ENCODE assay signal across 8 cellular contexts in the genomic region with DNA sequence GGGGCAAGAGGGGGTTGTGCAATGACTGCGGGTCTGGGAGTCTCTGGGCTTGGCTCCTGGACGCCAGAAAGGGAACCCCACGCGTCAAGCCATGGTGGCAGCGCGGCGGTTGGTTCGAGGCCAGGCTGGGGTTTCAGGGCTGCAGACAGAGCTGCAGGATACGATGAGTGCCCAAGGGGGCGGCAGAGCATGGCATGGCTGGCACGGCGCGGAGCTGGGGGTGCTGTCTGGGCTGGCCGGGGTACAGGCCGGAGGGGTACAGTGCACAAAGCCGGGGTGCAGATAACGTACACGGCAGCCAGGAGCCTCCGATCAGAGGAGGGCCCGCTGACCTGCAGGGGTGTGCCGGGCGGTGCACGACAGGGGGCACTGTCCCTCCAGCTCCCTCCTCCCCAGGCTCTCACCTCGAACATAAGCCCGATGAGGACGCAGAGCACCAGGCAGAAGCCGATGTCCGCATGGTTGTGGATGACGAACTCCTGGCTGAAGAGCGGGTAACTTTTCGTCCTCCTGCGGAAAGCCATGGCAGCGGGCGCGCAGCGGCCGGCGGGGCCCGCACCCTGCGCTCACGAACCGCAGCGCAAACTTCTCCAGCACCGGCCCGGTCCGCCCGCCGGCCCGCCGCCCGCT. TPM values are rescaled to one million over a fixed set of nuclear protein-coding genes. Genes with fewer than 3 reads are reported as not detected.
DNase-seq lines count a peak whose midpoint lies in the region; ATAC-seq, FAIRE-seq and TF ChIP-seq lines count a peak whose summit lies in the region.

No MANE protein-coding gene starts in this region.

- in situ Hi-C loops in astrocyte of the spinal cord (cut with HindIII; ENCODE audit: low sequenced_read_pairs) = no loop called here

- H3K4me3 ChIP-seq in GM08714 (ENCODE audit: low read length) = peak overlapping the region; percentile 63; the same call in 1 of the 2 replicates
- H3K4me3 ChIP-seq in GM23338 = peak overlapping the region; percentile 78
- H3K4me3 ChIP-seq in astrocyte of the spinal cord (ENCODE audit: low read depth, low read length) = peak overlapping the region; percentile 87
- H3K4me3 ChIP-seq in small intestine (ENCODE audit: low read depth in 1 of 2, low read length in 2 of 2) = peak overlapping the region; percentile 69 to 84

- peak overlapping the region; percentile 88 for H3K4me3 Mint-ChIP-seq in GM23338
- peak overlapping the region; percentile 89 for H3K4me3 Mint-ChIP-seq in T-helper 1 cell treated with Interleukin-12 subunit alpha and Interleukin-12 subunit beta and Interleukin-4 antibody, amounts not matched to agents 30 μg/mL and 1 μg/mL, for 36 hours

- H3K36me3 Mint-ChIP-seq in GM23338 (ENCODE audit: low read depth) = no peaks in the 10 kb centered on the region; the same call in 2 of the 3 replicates
- peaks cover 5% of the 10 kb centered on the region for H3K36me3 Mint-ChIP-seq in T-helper 1 cell treated with Interleukin-12 subunit alpha and Interleukin-12 subunit beta and Interleukin-4 antibody, amounts not matched to agents 30 μg/mL and 1 μg/mL, for 36 hours (ENCODE audit: low read depth)

- no peaks in the 10 kb centered on the region; the same call in 1 of the 2 replicates for H4K20me1 ChIP-seq in GM23338 (replicated peaks; ENCODE audit: insufficient read depth)

- FAIRE-seq in small intestine (lab: Jason Lieb, UNC) = no peak

- peaks cover 9% of the 10 kb centered on the region for H3K27me3 Mint-ChIP-seq in GM23338 (ENCODE audit: insufficient read depth, low read depth, poor library complexity)
- H3K27me3 Mint-ChIP-seq in T-helper 1 cell treated with Interleukin-12 subunit alpha and Interleukin-12 subunit beta and Interleukin-4 antibody, amounts not matched to agents 30 μg/mL and 1 μg/mL, for 36 hours (ENCODE audit: low read depth) = peaks cover 23% of the 10 kb centered on the region

- H3K4me2 ChIP-seq in GM23338 = peak overlapping the region; percentile 89

- H3K9me3 ChIP-seq in small intestine (ENCODE audit: control insufficient read depth, low read depth) = no peaks in the 10 kb centered on the region

- peak; percentile 80 for DNase-seq in GM23338 (ENCODE audit: low spot score)
- DNase-seq in Kasumi-1 (lab: John Stamatoyannopoulos, UW) = peak; percentile 62 to 63
- peak; percentile 77 for DNase-seq in astrocyte of the spinal cord (ENCODE audit: low read depth, low spot score)
- peak; percentile 72 for DNase-seq in iPS-NIHi11 (ENCODE audit: low spot score)
- DNase-seq in small intestine = peak; percentile 76
- DNase-seq in NCI-H1048 (lab: John Stamatoyannopoulos, UW) = no peak

- H3K36me3 ChIP-seq in GM23338 (ENCODE audit: insufficient read depth) (no peaks in the 10 kb centered on the region), small intestine (ENCODE audit: control insufficient read depth in 2 of 2, insufficient read depth in 2 of 2, low read length in 2 of 2) (no peaks in the 10 kb centered on the region)

- H3K4me1 ChIP-seq in GM23338 (ENCODE audit: insufficient read depth) = peaks cover 47% of the 10 kb centered on the region
- H3K4me1 ChIP-seq in small intestine (ENCODE audit: control insufficient read depth in 2 of 2, insufficient read depth in 1 of 2, low read depth in 1 of 2, low read length in 1 of 2) = peaks cover 3 to 6% of the 10 kb centered on the region in 2 donors

- no peaks in the 10 kb centered on the region for H3K9me3 Mint-ChIP-seq in GM23338
- no peaks in the 10 kb centered on the region for H3K9me3 Mint-ChIP-seq in T-helper 1 cell treated with Interleukin-12 subunit alpha and Interleukin-12 subunit beta and Interleukin-4 antibody, amounts not matched to agents 30 μg/mL and 1 μg/mL, for 36 hours

- peaks cover 43% of the 10 kb centered on the region for H3K79me2 ChIP-seq in GM23338 (replicated peaks; ENCODE audit: insufficient read depth)

- 2 to 6% (median 5%) methylated on average over 29 to 51 of the region's 51 CpGs for WGBS in small intestine, 3 donors

- no peak overlapping the region; the same call in 1 of the 2 replicates for H3K27ac Mint-ChIP-seq in GM23338
- peak overlapping the region; percentile 76 for H3K27ac Mint-ChIP-seq in T-helper 1 cell treated with Interleukin-12 subunit alpha and Interleukin-12 subunit beta and Interleukin-4 antibody, amounts not matched to agents 30 μg/mL and 1 μg/mL, for 36 hours

- peaks cover 46% of the 10 kb centered on the region for H3K4me1 Mint-ChIP-seq in GM23338
- peaks cover 28% of the 10 kb centered on the region for H3K4me1 Mint-ChIP-seq in T-helper 1 cell treated with Interleukin-12 subunit alpha and Interleukin-12 subunit beta and Interleukin-4 antibody, amounts not matched to agents 30 μg/mL and 1 μg/mL, for 36 hours (ENCODE audit: low read depth)

- peak; percentile 64 for ATAC-seq in GM23338

- H3K27ac ChIP-seq in GM23338 (ENCODE audit: low read depth) = peak overlapping the region; percentile 85
- H3K27ac ChIP-seq in small intestine (ENCODE audit: low read depth in 1 of 2, low read length in 1 of 2) = peak overlapping the region; percentile 37 to 88

- TF ChIP-seq CTCF in GM23338 (conservative IDR thresholded peaks at IDR 0.05; ENCODE audit: low read depth in 2 of 2) = peak; percentile 57 to 64
- TF ChIP-seq CTCF in astrocyte of the spinal cord (IDR thresholded peaks at IDR 0.05; ENCODE audit: low read depth, low read length) = peak; percentile 57

- no peaks in the 10 kb centered on the region for H3K9me2 ChIP-seq in GM23338 (ENCODE audit: insufficient read depth)

- H3F3A ChIP-seq in GM23338 (replicated peaks; ENCODE audit: low read depth) = peaks cover 6% of the 10 kb centered on the region; the same call in 1 of the 2 replicates

- H3K27me3 ChIP-seq in GM23338 (ENCODE audit: insufficient read depth) = no peaks in the 10 kb centered on the region
- H3K27me3 ChIP-seq in small intestine (ENCODE audit: control insufficient read depth in 2 of 2, insufficient read depth in 2 of 2, low read length in 2 of 2) = no peaks in the 10 kb centered on the region

- 0 out of 2 replicates have a peak overlapping the region, but pooled peaks have one; percentile 76 for H2AFZ ChIP-seq in GM23338

TF ChIP-seq in GM23338, 12 proteins besides CTCF, POLR2A, EP300 and RAD21 (continues in another document):
- no peak for TF ChIP-seq NANOG (IDR thresholded peaks at IDR 0.05; ENCODE audit: borderline replicate concordance)
- TF ChIP-seq ZNF114 (CRISPR knock-in tag; IDR thresholded peaks at IDR 0.05) = no peak
- no peak for TF ChIP-seq JUNB (IDR thresholded peaks at IDR 0.05; ENCODE audit: unreplicated experiment)
- TF ChIP-seq POLR2AphosphoS5 (IDR thresholded peaks at IDR 0.05; ENCODE audit: low read depth) = no peak
- TF ChIP-seq STAT1 (IDR thresholded peaks at IDR 0.05; ENCODE audit: unreplicated experiment) = no peak
- no peak for TF ChIP-seq ZNF331 (CRISPR knock-in tag; IDR thresholded peaks at IDR 0.05; ENCODE audit: low read depth)

RNA-seq across cellular contexts. Expression of gene TRAM2, which starts 0.4 kb away (rescaled TPM):
- total RNA-seq in GM23338 (2014; rRNA removed; shearing (Covaris generic)) = 12.4 and 14.0 TPM in 2 replicates
- 3.9 and 4.0 TPM in 2 replicates for polyA plus RNA-seq in GM23338 (2016; fragmentation: Nextera tagmentation; extraction: Ambion mirVana)
- polyA plus RNA-seq in small intestine = 10 to 100 TPM in 1 of 3 donors, 1 to 10 TPM in 2; 2.7 to 13.8 (median 3.2) TPM
